In genomic region chr6:137776786-137777185, GRCh38 we compare ENCODE assay signal across 16 cellular contexts.
DNase-seq lines count a peak whose midpoint lies in the region; ATAC-seq and TF ChIP-seq lines count a peak whose summit lies in the region.
"Had no signal": no experiment of that assay in that cellular context is flagged by ENCODE, and none has a peak within 500 bp of the region (broad histone marks: within the 10 kb centered on the region; RNA-seq: fewer than 3 reads in every experiment).

No MANE protein-coding gene starts in this region.

- no peak overlapping the region for H3K9ac ChIP-seq in SK-N-MC (ENCODE audit: insufficient read length)
- H3K9ac ChIP-seq in stomach smooth muscle (ENCODE audit: low read length in 2 of 2) = no peak overlapping the region

- ATAC-seq in lower lobe of right lung (peak in 1 of 2 donors; percentile 52), left lobe of liver (no peak), GM21526 (IDR thresholded peaks at IDR 0.05; ENCODE audit: low FRiP score, unreplicated experiment) (no peak)
- ATAC-seq in activated CD4-positive, CD25-positive, alpha-beta regulatory T cell treated with anti-CD3 and anti-CD28 coated beads, Interleukin-2, amount 50 U/mL, for 24 hours = no peak
- ATAC-seq: GM12878 had no signal

- no peaks in the 10 kb centered on the region for H3K9me3 ChIP-seq in SK-N-MC (ENCODE audit: low read depth, low read length)
- no peaks in the 10 kb centered on the region for H3K9me3 ChIP-seq in lower lobe of right lung
- no peaks in the 10 kb centered on the region for H3K9me3 ChIP-seq in stomach smooth muscle (ENCODE audit: control insufficient read depth in 2 of 2, low read length in 2 of 2)

- TF ChIP-seq CTCF in epithelial cell of esophagus (IDR thresholded peaks at IDR 0.05; ENCODE audit: insufficient read depth, low read depth, low read length, missing control alignments) = peak; percentile 20
- no peak for TF ChIP-seq CTCF in lower lobe of right lung (IDR thresholded peaks at IDR 0.05)

- peak overlapping the region; percentile 21 for H3K4me3 ChIP-seq in SK-N-MC
- no peak overlapping the region for H3K4me3 ChIP-seq in epithelial cell of esophagus (ENCODE audit: low read length)
- no peak overlapping the region for H3K4me3 ChIP-seq in lower lobe of right lung
- H3K4me3 ChIP-seq in stomach smooth muscle (ENCODE audit: low read length in 2 of 2) = no peak overlapping the region
- H3K4me3 ChIP-seq: GM12878 had no signal

- H3K4me1 ChIP-seq in lower lobe of right lung (peaks cover 16% of the 10 kb centered on the region), stomach smooth muscle (ENCODE audit: control insufficient read depth, insufficient read depth, low read length) (peaks cover 29% of the 10 kb centered on the region)

- H3K27ac ChIP-seq in SK-N-MC = peak overlapping the region; percentile 27; the same call in 1 of the 2 replicates
- peak overlapping the region; percentile 49 for H3K27ac ChIP-seq in lower lobe of right lung
- peak overlapping the region; percentile 42 for H3K27ac ChIP-seq in stomach smooth muscle (ENCODE audit: low read length)

- no peaks in the 10 kb centered on the region for H3K36me3 ChIP-seq in SK-N-MC (ENCODE audit: insufficient read depth, low read length)
- no peaks in the 10 kb centered on the region for H3K36me3 ChIP-seq in lower lobe of right lung
- H3K36me3 ChIP-seq in stomach smooth muscle (ENCODE audit: control insufficient read depth in 2 of 2, insufficient read depth in 2 of 2, low read length in 2 of 2) = no peaks in the 10 kb centered on the region

- DNase-seq in SK-N-MC (ENCODE audit: low read depth, low spot score) (no peak), epithelial cell of esophagus (ENCODE audit: low read depth) (peak; percentile 54), lower lobe of right lung (no peak), left lobe of liver (ENCODE audit: low spot score) (no peak), COLO668 (lab: John Stamatoyannopoulos, UW; ENCODE audit: unreplicated experiment) (no peak)
- DNase-seq: activated B cell treated with CpG ODN at 0.5 μM for 24 hours; activated naive CD4-positive, alpha-beta T cell treated with anti-CD3 and anti-CD28 coated beads, Interleukin-2, amount 50 U/mL, for 16 hours; central memory CD4-positive, alpha-beta T cell; EL; HFFc6; NCI-H1694; NCI-H510A treated with DMSO at 0.1 percent for 48 hours had no signal

- intact Hi-C loops in lower lobe of right lung (cut with DNase I) = no loop called here

- H3K27me3 ChIP-seq in lower lobe of right lung (ENCODE audit: low read depth) = no peaks in the 10 kb centered on the region
- H3K27me3 ChIP-seq in stomach smooth muscle (ENCODE audit: control insufficient read depth in 1 of 2, insufficient read depth in 2 of 2, low read length in 2 of 2) = no peaks in the 10 kb centered on the region
